In the genomic region with DNA sequence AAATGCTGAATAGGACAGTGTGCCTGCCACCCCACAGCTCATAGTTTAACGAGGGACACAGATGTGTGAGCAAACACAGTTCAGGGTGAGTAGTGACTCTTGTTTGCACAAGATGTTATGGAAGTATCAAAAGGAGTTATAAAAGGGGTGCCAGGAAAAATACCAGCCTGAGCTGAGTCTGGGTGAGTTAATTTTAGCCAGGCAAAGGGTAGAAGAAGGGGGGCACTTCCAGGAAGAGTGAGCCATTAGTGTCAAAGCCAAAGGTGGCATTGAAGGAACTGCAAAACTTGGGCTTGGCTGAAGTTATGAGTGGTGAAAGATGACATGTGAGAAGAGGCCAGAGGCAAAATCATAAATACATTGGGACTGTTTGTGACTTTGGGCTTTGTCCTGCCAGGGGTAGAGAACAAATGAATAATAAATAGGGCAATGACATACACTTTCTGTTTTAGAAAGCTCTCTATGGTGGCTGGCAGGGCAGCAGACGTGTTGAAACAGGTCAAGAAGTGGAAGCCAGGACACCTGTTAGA, we compare ENCODE assay signal across 15 cellular contexts. TPM values are rescaled to one million over a fixed set of nuclear protein-coding genes. Genes with fewer than 3 reads are reported as not detected.
DNase-seq lines count a peak whose midpoint lies in the region; ATAC-seq and TF ChIP-seq lines count a peak whose summit lies in the region.
"Had no signal": no experiment of that assay in that cellular context is flagged by ENCODE, and none has a peak within 500 bp of the region (broad histone marks: within the 10 kb centered on the region; RNA-seq: fewer than 3 reads in every experiment).

No MANE protein-coding gene starts in this region.

- peak overlapping the region; percentile 4 for H3K27ac Mint-ChIP-seq in CD4-positive, alpha-beta T cell
- peak overlapping the region; percentile 28 for H3K27ac Mint-ChIP-seq in chondrocyte (ENCODE audit: unreplicated experiment)
- H3K27ac Mint-ChIP-seq in natural killer cell, result peak overlapping the region; percentile 93 to 97

- no peak for DNase-seq in CD4-positive, alpha-beta T cell
- DNase-seq in chondrocyte (ENCODE audit: low spot score) (no peak), natural killer cell (no peak), NCI-H345 treated with DMSO at 0.1 percent for 48 hours (lab: John Stamatoyannopoulos, UW; ENCODE audit: unreplicated experiment) (no peak), SKM-1 treated with dmso at 0.1 percent for 144 hours (lab: John Stamatoyannopoulos, UW; ENCODE audit: unreplicated experiment) (no peak), kidney tubule cell (ENCODE audit: low spot score) (no peak)
- DNase-seq: COR-L47, NCI-H1048, NCI-H774, posterior cingulate gyrus, thyroid gland had no signal

- ATAC-seq in CD4-positive, alpha-beta T cell (ENCODE audit: poor library complexity), result no peak
- ATAC-seq in natural killer cell, result no peak
- no peak for ATAC-seq in GM21737 (IDR thresholded peaks at IDR 0.05; ENCODE audit: unreplicated experiment)
- ATAC-seq: esophagus mucosa had no signal

- H3K36me3 Mint-ChIP-seq in CD4-positive, alpha-beta T cell (ENCODE audit: low read depth), result peaks cover 4% of the 10 kb centered on the region
- H3K36me3 Mint-ChIP-seq in chondrocyte (ENCODE audit: low read depth) (no peaks in the 10 kb centered on the region), natural killer cell (no peaks in the 10 kb centered on the region)

- POLR2A ChIA-PET in CD4-positive, alpha-beta T cell (lab: Charles Lee), result no interaction called here
- POLR2A ChIA-PET in HEK293 (lab: Yijun Ruan, JAX), result no interaction called here

- intact Hi-C loops in CD4-positive, alpha-beta T cell (cut with DNase I, micrococcal nuclease), result loop anchor here (5.0 kb wide), 5 partner anchors 115 to 1610 kb away; a partner anchor contains a TSS
- intact Hi-C loops in natural killer cell (cut with micrococcal nuclease), result no loop called here

- peak overlapping the region; percentile 90 for H3K4me3 Mint-ChIP-seq in CD4-positive, alpha-beta T cell
- H3K4me3 Mint-ChIP-seq in chondrocyte (ENCODE audit: unreplicated experiment) (no peak overlapping the region), natural killer cell (no peak overlapping the region)

- no peak overlapping the region for H3K4me3 ChIP-seq in HEK293 (ENCODE audit: low read depth, low read length)
- H3K4me3 ChIP-seq: breast epithelium, thyroid gland had no signal

- H3K4me1 ChIP-seq in HEK293 (ENCODE audit: control insufficient read depth, insufficient read depth, low read length), result no peaks in the 10 kb centered on the region
- H3K4me1 ChIP-seq: breast epithelium had no signal

- no peaks in the 10 kb centered on the region for H3K9me3 ChIP-seq in CD4-positive, alpha-beta T cell (ENCODE audit: control insufficient read depth, low read length)
- H3K9me3 ChIP-seq in HEK293 (ENCODE audit: control insufficient read depth, insufficient read depth, low read depth, low read length), result no peaks in the 10 kb centered on the region
- H3K9me3 ChIP-seq: breast epithelium, thyroid gland had no signal

- peaks cover 30% of the 10 kb centered on the region for H3K4me1 Mint-ChIP-seq in CD4-positive, alpha-beta T cell (ENCODE audit: low read depth)
- H3K4me1 Mint-ChIP-seq in chondrocyte (ENCODE audit: low read depth) (peaks cover 34% of the 10 kb centered on the region), natural killer cell (peaks cover 39 to 46% of the 10 kb centered on the region in 2 donors)

- no peaks in the 10 kb centered on the region for H3K27me3 ChIP-seq in CD4-positive, alpha-beta T cell (ENCODE audit: control insufficient read depth, insufficient read depth, low read length)
- H3K27me3 ChIP-seq: breast epithelium, thyroid gland had no signal

- CTCF ChIA-PET in CD4-positive, alpha-beta T cell (lab: Charles Lee), result no interaction called here
- CTCF ChIA-PET in HEK293 (lab: Yijun Ruan, JAX), result no interaction called here

- TF ChIP-seq CTCF in CD4-positive, alpha-beta T cell (IDR thresholded peaks at IDR 0.05), result no peak
- TF ChIP-seq CTCF in HEK293 (tag by site-specific recombination; IDR thresholded peaks at IDR 0.05) (no peak), chondrocyte (IDR thresholded peaks at IDR 0.05) (no peak), natural killer cell (IDR thresholded peaks at IDR 0.05) (no peak)

- no peak overlapping the region for H3K27ac ChIP-seq in CD4-positive, alpha-beta T cell (ENCODE audit: low read depth, low read length)
- H3K27ac ChIP-seq in HEK293 (ENCODE audit: extremely low read depth, low read depth, low read length), result no peak overlapping the region
- H3K27ac ChIP-seq: thyroid gland had no signal

- H3K9me3 Mint-ChIP-seq in CD4-positive, alpha-beta T cell, result no peaks in the 10 kb centered on the region
- H3K9me3 Mint-ChIP-seq in chondrocyte (ENCODE audit: low read depth) (no peaks in the 10 kb centered on the region), natural killer cell (no peaks in the 10 kb centered on the region)

- no peaks in the 10 kb centered on the region for H3K27me3 Mint-ChIP-seq in CD4-positive, alpha-beta T cell
- no peaks in the 10 kb centered on the region for H3K27me3 Mint-ChIP-seq in chondrocyte (ENCODE audit: low read depth)
- no peaks in the 10 kb centered on the region for H3K27me3 Mint-ChIP-seq in natural killer cell (ENCODE audit: low read depth in 2 of 2)

- no peaks in the 10 kb centered on the region for H3K36me3 ChIP-seq in HEK293 (ENCODE audit: control insufficient read depth in 2 of 2, insufficient read depth in 1 of 2, low read length in 2 of 2)
- H3K36me3 ChIP-seq: breast epithelium, thyroid gland had no signal

TF ChIP-seq in HEK293, 187 proteins besides CTCF, POLR2A, EP300 and RAD21:
- TF ChIP-seq ZIC2 (tag by site-specific recombination; IDR thresholded peaks at IDR 0.05), result no peak
- TF ChIP-seq, protein P1, sequence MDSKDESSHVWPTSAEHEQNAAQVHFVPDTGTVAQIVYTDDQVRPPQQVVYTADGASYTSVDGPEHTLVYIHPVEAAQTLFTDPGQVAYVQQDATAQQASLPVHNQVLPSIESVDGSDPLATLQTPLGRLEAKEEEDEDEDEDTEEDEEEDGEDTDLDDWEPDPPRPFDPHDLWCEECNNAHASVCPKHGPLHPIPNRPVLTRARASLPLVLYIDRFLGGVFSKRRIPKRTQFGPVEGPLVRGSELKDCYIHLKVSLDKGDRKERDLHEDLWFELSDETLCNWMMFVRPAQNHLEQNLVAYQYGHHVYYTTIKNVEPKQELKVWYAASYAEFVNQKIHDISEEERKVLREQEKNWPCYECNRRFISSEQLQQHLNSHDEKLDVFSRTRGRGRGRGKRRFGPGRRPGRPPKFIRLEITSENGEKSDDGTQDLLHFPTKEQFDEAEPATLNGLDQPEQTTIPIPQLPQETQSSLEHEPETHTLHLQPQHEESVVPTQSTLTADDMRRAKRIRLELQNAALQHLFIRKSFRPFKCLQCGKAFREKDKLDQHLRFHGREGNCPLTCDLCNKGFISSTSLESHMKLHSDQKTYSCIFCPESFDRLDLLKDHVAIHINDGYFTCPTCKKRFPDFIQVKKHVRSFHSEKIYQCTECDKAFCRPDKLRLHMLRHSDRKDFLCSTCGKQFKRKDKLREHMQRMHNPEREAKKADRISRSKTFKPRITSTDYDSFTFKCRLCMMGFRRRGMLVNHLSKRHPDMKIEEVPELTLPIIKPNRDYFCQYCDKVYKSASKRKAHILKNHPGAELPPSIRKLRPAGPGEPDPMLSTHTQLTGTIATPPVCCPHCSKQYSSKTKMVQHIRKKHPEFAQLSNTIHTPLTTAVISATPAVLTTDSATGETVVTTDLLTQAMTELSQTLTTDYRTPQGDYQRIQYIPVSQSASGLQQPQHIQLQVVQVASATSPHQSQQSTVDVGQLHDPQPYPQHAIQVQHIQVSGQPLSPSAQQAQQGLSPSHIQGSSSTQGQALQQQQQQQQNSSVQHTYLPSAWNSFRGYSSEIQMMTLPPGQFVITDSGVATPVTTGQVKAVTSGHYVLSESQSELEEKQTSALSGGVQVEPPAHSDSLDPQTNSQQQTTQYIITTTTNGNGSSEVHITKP (tag by site-specific recombination; IDR thresholded peaks at IDR 0.05), result peak; percentile 35; the same call in 1 of the 2 replicates

RNA-seq across cellular contexts. Expression of a gene that starts 1.9 kb away (rescaled TPM):
- 10 to 100 TPM; 26.6 to 30.7 TPM for total RNA-seq in CD4-positive, alpha-beta T cell
- total RNA-seq in chondrocyte (97.7 to 115 TPM (median 109 TPM) in 3 replicates), natural killer cell (100 to 1,000 TPM; 104 to 122 (median 120) TPM)

Comparison
In these comparisons a context has a peak if more than half of its experiments do, and no peak if none do; other contexts are left out.
1. H3K27ac Mint-ChIP-seq: peak in every context shown above with its lines; median percentile 95 in natural killer cell; 28 in chondrocyte; 4 in CD4-positive, alpha-beta T cell.